ENCODE assay signal across 8 cellular contexts in genomic region chr2:26562811-26563645, GRCh38.
DNase-seq lines count a peak whose midpoint lies in the region; ATAC-seq, FAIRE-seq and TF ChIP-seq lines count a peak whose summit lies in the region.

No MANE protein-coding gene starts in this region.

- no peaks in the 10 kb centered on the region; the same call in 1 of the 2 replicates for H3K23me2 ChIP-seq in H1 (ENCODE audit: low read depth, low read length)

- no peak for TF ChIP-seq EP300 in H1 (IDR thresholded peaks at IDR 0.05; ENCODE audit: borderline replicate concordance in 1 of 2, low read depth in 2 of 2, low read length in 2 of 2)

- no peak overlapping the region for H3K23ac ChIP-seq in H1 (ENCODE audit: insufficient read length)

- no peak for FAIRE-seq in H1 (lab: Jason Lieb, UNC)

- peaks cover 37 to 58% (median 49%) of the 10 kb centered on the region in 11 experiments for H3K27me3 ChIP-seq in BLaER1 treated with 17β-estradiol and CSF1 and Interleukin-3, amounts not matched to agents 10 nM and 100 nM
- H3K27me3 ChIP-seq in H1 (replicated peaks in 1 of 4; ENCODE audit: control insufficient read depth in 3 of 4, extremely low read depth in 1 of 4, insufficient read depth in 3 of 4, low read length in 3 of 4) (peaks cover 0 to 16% (median 9%) of the 10 kb centered on the region in 4 experiments; a peak in 5 of 7 replicates), muscle layer of duodenum (ENCODE audit: low read depth, low read length) (peaks cover 15% of the 10 kb centered on the region)

- peak overlapping the region; percentile 83 to 99 (median 95) for H3K4me2 ChIP-seq in BLaER1 treated with 17β-estradiol and CSF1 and Interleukin-3, amounts not matched to agents 10 nM and 100 nM
- H3K4me2 ChIP-seq in H1 (ENCODE audit: insufficient read depth in 1 of 2, low read depth in 2 of 2, low read length in 2 of 2) = peak overlapping the region in 1 of 2 experiments; percentile 24; a peak in 3 of 4 replicates

- no peaks in the 10 kb centered on the region for H3K9me3 ChIP-seq in BLaER1 treated with 17β-estradiol and CSF1 and Interleukin-3, amounts not matched to agents 10 nM and 100 nM (replicated peaks in 1 of 11)
- H3K9me3 ChIP-seq in H1 (ENCODE audit: insufficient read depth in 2 of 2, low read depth in 1 of 2, low read length in 1 of 2) (no peaks in the 10 kb centered on the region), muscle layer of duodenum (ENCODE audit: control insufficient read depth in 1 of 2, low read length in 2 of 2) (no peaks in the 10 kb centered on the region)

- H2BK5ac ChIP-seq in H1 (ENCODE audit: low read depth, low read length) = no peak overlapping the region

- H3K9ac ChIP-seq in BLaER1 treated with 17β-estradiol and CSF1 and Interleukin-3, amounts not matched to agents 10 nM and 100 nM = peak overlapping the region in 10 of 11 experiments; percentile 10 to 68 (median 58); a peak in 15 of 22 replicates
- no peak overlapping the region for H3K9ac ChIP-seq in H1 (replicated peaks in 1 of 4; ENCODE audit: extremely low read depth in 1 of 4, low read depth in 3 of 4, low read length in 3 of 4)

- H2AK5ac ChIP-seq in H1 (ENCODE audit: low read depth, low read length) = no peak overlapping the region

- H2BK120ac ChIP-seq in H1 (replicated peaks; ENCODE audit: low read depth, low read length) = no peak overlapping the region

- ATAC-seq in GM18909 (IDR thresholded peaks at IDR 0.05; ENCODE audit: poor library complexity, unreplicated experiment) (no peak), HG03432 (IDR thresholded peaks at IDR 0.05; ENCODE audit: unreplicated experiment) (no peak)

- TF ChIP-seq POLR2A in H1 (IDR thresholded peaks at IDR 0.05; ENCODE audit: control extremely low read depth in 1 of 2, low read depth in 2 of 2, low read length in 2 of 2) = no peak

- no peak overlapping the region for H2BK20ac ChIP-seq in H1 (ENCODE audit: low read length)

- H2AFZ ChIP-seq in H1 (ENCODE audit: low read length) = no peak overlapping the region

- no peaks in the 10 kb centered on the region for H3K36me3 ChIP-seq in BLaER1 treated with 17β-estradiol and CSF1 and Interleukin-3, amounts not matched to agents 10 nM and 100 nM
- no peaks in the 10 kb centered on the region for H3K36me3 ChIP-seq in H1 (ENCODE audit: control insufficient read depth in 2 of 4, insufficient read depth in 4 of 4, low read length in 3 of 4)
- H3K36me3 ChIP-seq in muscle layer of duodenum (ENCODE audit: control insufficient read depth in 1 of 2, insufficient read depth in 2 of 2, low read length in 2 of 2) = no peaks in the 10 kb centered on the region

- H4K5ac ChIP-seq in H1 (ENCODE audit: insufficient read length, low read depth, low read length) = no peak overlapping the region

- H3K14ac ChIP-seq in H1 (ENCODE audit: insufficient read length) = no peak overlapping the region

- no peak overlapping the region for H4K91ac ChIP-seq in H1 (replicated peaks; ENCODE audit: insufficient read length, low read length)

- peak overlapping the region; percentile 51 for H4K8ac ChIP-seq in H1 (ENCODE audit: extremely low read depth, insufficient read depth, low read length)

- no peak overlapping the region for H2BK12ac ChIP-seq in H1 (ENCODE audit: low read depth, low read length)

- CTCF ChIA-PET in H1 (lab: Charles Lee; ENCODE audit: partially characterized antibody) = interaction anchor here (0.8 to 11.9 kb wide), 8 partner anchors 12 to 94 kb away, joined by 3 to 159 read pairs (median 4); no protein-coding TSS in a partner anchor

- peaks cover 0 to 17% (median 0%) of the 10 kb centered on the region in 11 experiments; a peak in 3 of 22 replicates for H4K20me1 ChIP-seq in BLaER1 treated with 17β-estradiol and CSF1 and Interleukin-3, amounts not matched to agents 10 nM and 100 nM
- H4K20me1 ChIP-seq in H1 (replicated peaks in 1 of 2; ENCODE audit: control insufficient read depth in 1 of 2, insufficient read depth in 2 of 2, low read length in 2 of 2) = no peaks in the 10 kb centered on the region

- H3K56ac ChIP-seq in H1 (replicated peaks; ENCODE audit: insufficient read length, low read depth, low read length) = no peak overlapping the region

- H3K79me2 ChIP-seq in H1 (ENCODE audit: control insufficient read depth in 1 of 2, insufficient read depth in 2 of 2, low read length in 2 of 2) = no peaks in the 10 kb centered on the region

- no peaks in the 10 kb centered on the region for H3K79me1 ChIP-seq in H1 (ENCODE audit: low read depth, low read length)

- H3K27ac ChIP-seq in BLaER1 treated with 17β-estradiol and CSF1 and Interleukin-3, amounts not matched to agents 10 nM and 100 nM = peak overlapping the region in 3 of 11 experiments; percentile 26 to 58 (median 43); a peak in 2 of 22 replicates
- H3K27ac ChIP-seq in H1 (ENCODE audit: low read depth, low read length) (no peak overlapping the region), muscle layer of duodenum (ENCODE audit: low read length) (no peak overlapping the region)

- no peak overlapping the region for H3K4ac ChIP-seq in H1 (replicated peaks; ENCODE audit: insufficient read length, low read depth, low read length)

- no peak for TF ChIP-seq CTCF in H1 (IDR thresholded peaks at IDR 0.05; ENCODE audit: control extremely low read depth in 1 of 3, insufficient read depth in 1 of 3, low read depth in 1 of 3, low read length in 3 of 3)

- POLR2A ChIA-PET in H1 (lab: Charles Lee; ENCODE audit: partially characterized antibody) = no interaction called here

- H2BK15ac ChIP-seq in H1 (ENCODE audit: low read length) = no peak overlapping the region

- H3K4me1 ChIP-seq in BLaER1 treated with 17β-estradiol and CSF1 and Interleukin-3, amounts not matched to agents 10 nM and 100 nM = peaks cover 12 to 26% (median 19%) of the 10 kb centered on the region in 10 experiments; a peak in 19 of 20 replicates
- H3K4me1 ChIP-seq in H1 (replicated peaks in 1 of 4; ENCODE audit: control insufficient read depth in 3 of 4, insufficient read depth in 4 of 4, low read length in 3 of 4) (peaks cover 2 to 26% (median 13%) of the 10 kb centered on the region in 4 experiments), muscle layer of duodenum (ENCODE audit: control insufficient read depth in 1 of 2, insufficient read depth in 2 of 2, low read length in 2 of 2) (peaks cover 0 to 16% of the 10 kb centered on the region in 2 donors)

- no peak for TF ChIP-seq RAD21 in H1 (IDR thresholded peaks at IDR 0.05 in 1 of 2, conservative IDR thresholded peaks at IDR 0.05 in 1 of 2; ENCODE audit: low read depth in 2 of 2, low read length in 2 of 2)

- no peak overlapping the region; the same call in 1 of the 2 replicates for H3K18ac ChIP-seq in H1 (ENCODE audit: extremely low read depth, low read length)

- DNase-seq in M059J (ENCODE audit: low read depth) (peak; percentile 72), H1 (ENCODE audit: low read depth in 1 of 2, low spot score in 2 of 2) (no peak), NAMALWA (ENCODE audit: low spot score) (no peak), SKM-1 treated with dmso at 0.1 percent for 144 hours (lab: John Stamatoyannopoulos, UW; ENCODE audit: unreplicated experiment) (no peak)

- H3K4me3 ChIP-seq in BLaER1 treated with 17β-estradiol and CSF1 and Interleukin-3, amounts not matched to agents 10 nM and 100 nM = peak overlapping the region; percentile 47 to 74 (median 58)
- H3K4me3 ChIP-seq in H1 (ENCODE audit: extremely low read depth in 1 of 4, insufficient read depth in 2 of 4, low read depth in 3 of 4, low read length in 4 of 4) (peak overlapping the region in 1 of 4 experiments; percentile 35; a peak in 1 of 8 replicates), muscle layer of duodenum (ENCODE audit: low read depth in 1 of 2, low read length in 2 of 2) (peak overlapping the region; percentile 31 to 63)

- 79% methylated on average over 28 of the region's 28 CpGs; no CpG with 5 or more reads in 1 of the 2 experiments for WGBS in H1 (ENCODE audit: extremely low coverage in 1 of 2, insufficient coverage in 1 of 2, insufficient read length in 1 of 2, insufficient replicate concordance in 2 of 2, low coverage in 1 of 2, low lambda C conversion rate in 2 of 2, missing lambda C conversion rate in 1 of 2), 2 experiments

TF ChIP-seq in H1, 55 proteins besides CTCF, POLR2A, EP300 and RAD21:
- TF ChIP-seq ATF2 (IDR thresholded peaks at IDR 0.05; ENCODE audit: low read length) (no peak), EZH2 (IDR thresholded peaks at IDR 0.05; ENCODE audit: low read depth, low read length, severe bottlenecking) (peak; percentile 11)

Comparison
In these comparisons a context has a peak if more than half of its experiments do, and no peak if none do; other contexts are left out.
1. H3K9ac ChIP-seq: peak in BLaER1 treated with 17β-estradiol and CSF1 and Interleukin-3, amounts not matched to agents 10 nM and 100 nM (10 of 11); none in H1 (0 of 4).